ENCODE assay signal across 2 cellular contexts in genomic region chr2:217795067-217795466, GRCh38.
TF ChIP-seq lines count a peak whose summit lies in the region.

No MANE protein-coding gene starts in this region.

TF ChIP-seq in HepG2, 621 proteins besides CTCF, POLR2A, EP300 and RAD21 (continues in another document):
- TF ChIP-seq TARDBP (CRISPR knock-in tag; IDR thresholded peaks at IDR 0.05) (peak; percentile 33; the same call in 1 of the 2 replicates), FOXA1 (IDR thresholded peaks at IDR 0.05) (peak; percentile 67; the same call in 1 of the 2 replicates), FOXA1 (CRISPR knock-in tag; IDR thresholded peaks at IDR 0.05) (no peak), NBN (conservative IDR thresholded peaks at IDR 0.05) (peak; percentile 99), EEA1 (CRISPR knock-in tag; IDR thresholded peaks at IDR 0.05; ENCODE audit: borderline replicate concordance) (no peak), ZFP1 (CRISPR knock-in tag; IDR thresholded peaks at IDR 0.05) (no peak), RAD51 (IDR thresholded peaks at IDR 0.05; ENCODE audit: borderline replicate concordance) (peak; percentile 55; the same call in 1 of the 2 replicates), MNT (IDR thresholded peaks at IDR 0.05) (peak; percentile 86), ZNF563 (CRISPR knock-in tag; IDR thresholded peaks at IDR 0.05) (no peak), TBX2 (CRISPR knock-in tag; IDR thresholded peaks at IDR 0.05; ENCODE audit: borderline replicate concordance) (0 out of 2 replicates have a peak, but pooled peaks have one; percentile 5), ZNF841 (CRISPR knock-in tag; IDR thresholded peaks at IDR 0.05; ENCODE audit: borderline replicate concordance) (no peak), ZBTB46 (CRISPR knock-in tag; IDR thresholded peaks at IDR 0.05; ENCODE audit: borderline replicate concordance) (no peak), FOXP1 (IDR thresholded peaks at IDR 0.05) (peak; percentile 60; the same call in 1 of the 2 replicates), FOXP1 (CRISPR knock-in tag; IDR thresholded peaks at IDR 0.05) (no peak), ZNF512 (CRISPR knock-in tag; IDR thresholded peaks at IDR 0.05) (no peak), IKZF1 (IDR thresholded peaks at IDR 0.05) (peak; percentile 99; the same call in 1 of the 2 replicates), ZNF207 (IDR thresholded peaks at IDR 0.05; ENCODE audit: borderline replicate concordance) (0 out of 2 replicates have a peak, but pooled peaks have one; percentile 15), ATF5 (CRISPR knock-in tag; IDR thresholded peaks at IDR 0.05; ENCODE audit: low read depth) (0 out of 2 replicates have a peak, but pooled peaks have one; percentile 19), TRAFD1 (CRISPR knock-in tag; IDR thresholded peaks at IDR 0.05; ENCODE audit: borderline replicate concordance) (no peak), LCORL (IDR thresholded peaks at IDR 0.05) (peak; percentile 69), LCORL (CRISPR knock-in tag; IDR thresholded peaks at IDR 0.05) (no peak), SOX13 (IDR thresholded peaks at IDR 0.05) (no peak), SOX13 (CRISPR knock-in tag; conservative IDR thresholded peaks at IDR 0.05 in 1 of 2, IDR thresholded peaks at IDR 0.05 in 1 of 2) (no peak), ARNT (IDR thresholded peaks at IDR 0.05) (peak; percentile 85; the same call in 1 of the 2 replicates), MATR3 (CRISPR knock-in tag; IDR thresholded peaks at IDR 0.05) (no peak), MEIS1 (CRISPR knock-in tag; IDR thresholded peaks at IDR 0.05; ENCODE audit: borderline replicate concordance) (no peak), NFRKB (IDR thresholded peaks at IDR 0.05) (0 out of 2 replicates have a peak, but pooled peaks have one; percentile 54), RARA (CRISPR knock-in tag; IDR thresholded peaks at IDR 0.05) (no peak)

TF ChIP-seq in H1, 55 proteins besides CTCF, POLR2A, EP300 and RAD21:
- no peak for TF ChIP-seq RFX5 (IDR thresholded peaks at IDR 0.05; ENCODE audit: borderline replicate concordance, low read depth, low read length)
- TF ChIP-seq KDM5A (IDR thresholded peaks at IDR 0.05; ENCODE audit: low read length): no peak
- TF ChIP-seq EGR1 (IDR thresholded peaks at IDR 0.05; ENCODE audit: borderline replicate concordance, low read depth, low read length): no peak
- TF ChIP-seq CTBP2 (IDR thresholded peaks at IDR 0.05; ENCODE audit: borderline replicate concordance, insufficient read depth, insufficient read length, low read length): no peak
- no peak for TF ChIP-seq KDM1A (IDR thresholded peaks at IDR 0.05; ENCODE audit: borderline replicate concordance, low read length)
- no peak for TF ChIP-seq CBX8 (IDR thresholded peaks at IDR 0.05; ENCODE audit: borderline replicate concordance, low read depth, low read length)
- TF ChIP-seq KDM4A (IDR thresholded peaks at IDR 0.05; ENCODE audit: low read depth, low read length, severe bottlenecking): no peak
